Comparison of ENCODE assay signal across 1 cellular context in the genomic region with DNA sequence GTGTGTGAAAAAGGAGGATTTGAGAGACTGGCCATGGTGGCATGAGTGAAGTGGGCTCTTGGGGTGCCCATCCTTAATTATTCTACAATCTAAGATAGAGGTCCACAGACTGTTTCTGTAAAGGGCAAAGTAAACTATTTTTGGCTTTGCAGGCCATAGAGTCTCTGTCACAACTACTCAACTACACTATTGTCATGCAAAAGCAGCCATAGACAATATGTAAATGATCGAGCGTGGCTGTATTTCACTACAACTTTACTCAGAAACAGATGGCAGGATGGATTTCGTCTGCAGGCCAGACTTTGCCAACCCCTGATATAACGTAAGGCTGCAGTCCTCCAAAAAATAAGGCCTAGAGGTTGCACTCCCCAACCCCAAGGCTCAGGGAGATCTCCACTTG.
TF ChIP-seq lines count a peak whose summit lies in the region.

No MANE protein-coding gene starts in this region.

TF ChIP-seq in WTC11, 78 proteins besides CTCF, POLR2A, EP300 and RAD21 (continued from another document):
- TF ChIP-seq, protein P1, sequence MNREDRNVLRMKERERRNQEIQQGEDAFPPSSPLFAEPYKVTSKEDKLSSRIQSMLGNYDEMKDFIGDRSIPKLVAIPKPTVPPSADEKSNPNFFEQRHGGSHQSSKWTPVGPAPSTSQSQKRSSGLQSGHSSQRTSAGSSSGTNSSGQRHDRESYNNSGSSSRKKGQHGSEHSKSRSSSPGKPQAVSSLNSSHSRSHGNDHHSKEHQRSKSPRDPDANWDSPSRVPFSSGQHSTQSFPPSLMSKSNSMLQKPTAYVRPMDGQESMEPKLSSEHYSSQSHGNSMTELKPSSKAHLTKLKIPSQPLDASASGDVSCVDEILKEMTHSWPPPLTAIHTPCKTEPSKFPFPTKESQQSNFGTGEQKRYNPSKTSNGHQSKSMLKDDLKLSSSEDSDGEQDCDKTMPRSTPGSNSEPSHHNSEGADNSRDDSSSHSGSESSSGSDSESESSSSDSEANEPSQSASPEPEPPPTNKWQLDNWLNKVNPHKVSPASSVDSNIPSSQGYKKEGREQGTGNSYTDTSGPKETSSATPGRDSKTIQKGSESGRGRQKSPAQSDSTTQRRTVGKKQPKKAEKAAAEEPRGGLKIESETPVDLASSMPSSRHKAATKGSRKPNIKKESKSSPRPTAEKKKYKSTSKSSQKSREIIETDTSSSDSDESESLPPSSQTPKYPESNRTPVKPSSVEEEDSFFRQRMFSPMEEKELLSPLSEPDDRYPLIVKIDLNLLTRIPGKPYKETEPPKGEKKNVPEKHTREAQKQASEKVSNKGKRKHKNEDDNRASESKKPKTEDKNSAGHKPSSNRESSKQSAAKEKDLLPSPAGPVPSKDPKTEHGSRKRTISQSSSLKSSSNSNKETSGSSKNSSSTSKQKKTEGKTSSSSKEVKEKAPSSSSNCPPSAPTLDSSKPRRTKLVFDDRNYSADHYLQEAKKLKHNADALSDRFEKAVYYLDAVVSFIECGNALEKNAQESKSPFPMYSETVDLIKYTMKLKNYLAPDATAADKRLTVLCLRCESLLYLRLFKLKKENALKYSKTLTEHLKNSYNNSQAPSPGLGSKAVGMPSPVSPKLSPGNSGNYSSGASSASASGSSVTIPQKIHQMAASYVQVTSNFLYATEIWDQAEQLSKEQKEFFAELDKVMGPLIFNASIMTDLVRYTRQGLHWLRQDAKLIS (CRISPR knock-in tag; IDR thresholded peaks at IDR 0.05; ENCODE audit: borderline replicate concordance) = no peak
- no peak for TF ChIP-seq OVOL2 (CRISPR knock-in tag; IDR thresholded peaks at IDR 0.05; ENCODE audit: borderline replicate concordance)
- TF ChIP-seq, protein P2, sequence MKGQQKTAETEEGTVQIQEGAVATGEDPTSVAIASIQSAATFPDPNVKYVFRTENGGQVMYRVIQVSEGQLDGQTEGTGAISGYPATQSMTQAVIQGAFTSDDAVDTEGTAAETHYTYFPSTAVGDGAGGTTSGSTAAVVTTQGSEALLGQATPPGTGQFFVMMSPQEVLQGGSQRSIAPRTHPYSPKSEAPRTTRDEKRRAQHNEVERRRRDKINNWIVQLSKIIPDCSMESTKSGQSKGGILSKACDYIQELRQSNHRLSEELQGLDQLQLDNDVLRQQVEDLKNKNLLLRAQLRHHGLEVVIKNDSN (CRISPR knock-in tag; IDR thresholded peaks at IDR 0.05) = no peak
- TF ChIP-seq ZNF121 (CRISPR knock-in tag; IDR thresholded peaks at IDR 0.05) = no peak
- TF ChIP-seq NFYB (CRISPR knock-in tag; conservative IDR thresholded peaks at IDR 0.05; ENCODE audit: low read depth) = no peak
- TF ChIP-seq FOXJ3 (CRISPR knock-in tag; IDR thresholded peaks at IDR 0.05; ENCODE audit: borderline replicate concordance) = no peak
- TF ChIP-seq CBFB (CRISPR knock-in tag; IDR thresholded peaks at IDR 0.05; ENCODE audit: low read depth) = no peak
- TF ChIP-seq, protein P3, sequence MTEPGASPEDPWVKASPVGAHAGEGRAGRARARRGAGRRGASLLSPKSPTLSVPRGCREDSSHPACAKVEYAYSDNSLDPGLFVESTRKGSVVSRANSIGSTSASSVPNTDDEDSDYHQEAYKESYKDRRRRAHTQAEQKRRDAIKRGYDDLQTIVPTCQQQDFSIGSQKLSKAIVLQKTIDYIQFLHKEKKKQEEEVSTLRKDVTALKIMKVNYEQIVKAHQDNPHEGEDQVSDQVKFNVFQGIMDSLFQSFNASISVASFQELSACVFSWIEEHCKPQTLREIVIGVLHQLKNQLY (CRISPR knock-in tag; IDR thresholded peaks at IDR 0.05) = no peak
- no peak for TF ChIP-seq PRRX2 (CRISPR knock-in tag; IDR thresholded peaks at IDR 0.05)
- no peak for TF ChIP-seq ELF4 (CRISPR knock-in tag; IDR thresholded peaks at IDR 0.05; ENCODE audit: low read depth)
- TF ChIP-seq TEAD1 (CRISPR knock-in tag; IDR thresholded peaks at IDR 0.05) = no peak
- no peak for TF ChIP-seq SMAD4 (CRISPR knock-in tag; IDR thresholded peaks at IDR 0.05)
- no peak for TF ChIP-seq ZNF396 (CRISPR knock-in tag; IDR thresholded peaks at IDR 0.05; ENCODE audit: borderline replicate concordance)
- no peak for TF ChIP-seq FOXK1 (CRISPR knock-in tag; IDR thresholded peaks at IDR 0.05)
- TF ChIP-seq IRF2 (CRISPR knock-in tag; IDR thresholded peaks at IDR 0.05; ENCODE audit: borderline replicate concordance, low read depth) = no peak
- no peak for TF ChIP-seq KAT7 (CRISPR knock-in tag; IDR thresholded peaks at IDR 0.05; ENCODE audit: borderline replicate concordance)
